In the genomic region with DNA sequence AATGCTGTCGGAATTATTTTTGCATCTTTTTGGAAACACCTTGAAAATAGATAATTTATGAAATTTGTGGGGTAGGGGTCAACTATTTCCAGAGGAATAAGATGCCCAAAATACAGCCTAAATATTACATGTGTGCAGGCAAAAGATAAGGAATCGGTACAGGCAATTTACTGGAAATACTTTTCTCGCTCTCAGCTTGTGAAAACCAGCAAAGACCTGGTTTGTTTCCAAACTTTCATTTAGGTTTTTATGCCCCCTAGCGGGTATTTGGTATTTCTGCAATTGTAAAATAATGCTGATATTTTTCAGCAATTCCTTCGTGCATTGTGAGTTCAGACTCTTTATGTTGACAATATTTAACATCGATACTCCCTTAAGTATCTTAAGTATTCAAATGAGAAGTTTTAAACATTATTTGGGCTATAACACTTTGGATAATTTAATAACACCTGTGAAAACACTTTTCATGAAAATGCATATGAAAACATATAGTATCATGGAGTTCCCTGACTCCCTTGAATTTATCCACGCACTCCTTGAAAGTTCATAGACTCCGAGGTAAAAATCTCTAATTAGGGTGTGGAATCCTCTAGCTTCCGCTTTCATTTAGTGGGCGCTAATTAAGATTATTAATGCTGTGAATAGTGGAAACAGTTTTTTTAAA, we compare ENCODE assay signal across 8 cellular contexts.
DNase-seq lines count a peak whose midpoint lies in the region; ATAC-seq and TF ChIP-seq lines count a peak whose summit lies in the region.

No MANE protein-coding gene starts in this region.

- H3K9me3 ChIP-seq in Karpas-422 (ENCODE audit: low read length) (no peaks in the 10 kb centered on the region), fibroblast of lung (ENCODE audit: control insufficient read depth, insufficient read depth, low read depth, low read length) (no peaks in the 10 kb centered on the region), gastrocnemius medialis (no peaks in the 10 kb centered on the region)

- peak; percentile 44 to 63 for TF ChIP-seq CTCF in fibroblast of lung (conservative IDR thresholded peaks at IDR 0.05 in 1 of 2, IDR thresholded peaks at IDR 0.05 in 1 of 2; ENCODE audit: low read depth in 1 of 2, low read length in 2 of 2)
- TF ChIP-seq CTCF in gastrocnemius medialis (IDR thresholded peaks at IDR 0.05 in 4 of 5, conservative IDR thresholded peaks at IDR 0.05 in 1 of 5): peak in 4 of 5 experiments; percentile 16 to 58 (median 32)

- ATAC-seq in gastrocnemius medialis: no peak
- ATAC-seq in GM19395 (IDR thresholded peaks at IDR 0.05; ENCODE audit: unreplicated experiment): no peak

- H3K4me1 ChIP-seq in Karpas-422 (ENCODE audit: low read length): no peaks in the 10 kb centered on the region
- peaks cover 2% of the 10 kb centered on the region for H3K4me1 ChIP-seq in fibroblast of lung (ENCODE audit: control insufficient read depth, extremely low read depth, insufficient read depth, low read length)
- no peaks in the 10 kb centered on the region for H3K4me1 ChIP-seq in gastrocnemius medialis

- in situ Hi-C loops in gastrocnemius medialis (cut with MboI; ENCODE audit: low sequenced_read_pairs in 4 of 4): no loop called here

- H3K27me3 ChIP-seq in Karpas-422 (ENCODE audit: low read length) (no peaks in the 10 kb centered on the region), fibroblast of lung (ENCODE audit: control insufficient read depth, insufficient read depth, low read length) (no peaks in the 10 kb centered on the region), gastrocnemius medialis (no peaks in the 10 kb centered on the region)

- H2AFZ ChIP-seq in Karpas-422 (ENCODE audit: low read length): no peak overlapping the region
- H2AFZ ChIP-seq in fibroblast of lung (ENCODE audit: low read length): no peak overlapping the region

- no peak overlapping the region for H3K9ac ChIP-seq in Karpas-422 (ENCODE audit: low read length)
- no peak overlapping the region for H3K9ac ChIP-seq in fibroblast of lung (ENCODE audit: insufficient read depth, low read length)

- H3K36me3 ChIP-seq in Karpas-422 (ENCODE audit: insufficient read depth, low read length) (no peaks in the 10 kb centered on the region), fibroblast of lung (ENCODE audit: control insufficient read depth, insufficient read depth, low read length) (no peaks in the 10 kb centered on the region), gastrocnemius medialis (no peaks in the 10 kb centered on the region)

- no peak overlapping the region for H3K4me2 ChIP-seq in Karpas-422 (ENCODE audit: low read depth, low read length, poor library complexity, severe bottlenecking)
- no peak overlapping the region for H3K4me2 ChIP-seq in fibroblast of lung (ENCODE audit: extremely low read depth, insufficient read depth, low read length)

- H3K4me3 ChIP-seq in Karpas-422 (ENCODE audit: low read length) (no peak overlapping the region), fibroblast of lung (replicated peaks in 1 of 4; ENCODE audit: control extremely low read depth in 1 of 4, insufficient read depth in 1 of 4, low read depth in 3 of 4, low read length in 4 of 4) (peak overlapping the region in 1 of 4 experiments; percentile 13), gastrocnemius medialis (peak overlapping the region in 1 of 4 donors; percentile 16)

- H3K27ac ChIP-seq in Karpas-422 (ENCODE audit: low read length) (no peak overlapping the region), fibroblast of lung (ENCODE audit: insufficient read depth, low read length) (no peak overlapping the region), gastrocnemius medialis (no peak overlapping the region)

- TF ChIP-seq POLR2A in gastrocnemius medialis (IDR thresholded peaks at IDR 0.05): no peak

- intact Hi-C loops in gastrocnemius medialis (cut with DNase I; ENCODE audit: low total_unique reads): no loop called here

- DNase-seq in EH (ENCODE audit: low read depth) (peak; percentile 21), Karpas-422 (peak; percentile 68), RPMI7951 (ENCODE audit: low read depth) (peak; percentile 44), fibroblast of lung (ENCODE audit: low read depth in 2 of 2) (peak; percentile 37 to 69), gastrocnemius medialis (no peak)
- DNase-seq in activated CD4-positive, alpha-beta T cell treated with anti-CD3 and anti-CD28 coated beads for 1 hour: no peak
- no peak for DNase-seq in stimulated activated CD4-positive, alpha-beta T cell treated with anti-CD3 and anti-CD28 coated beads, Interleukin-4, amount 100 ng/mL, for 4 hours

- H3K9me2 ChIP-seq in Karpas-422 (replicated peaks; ENCODE audit: insufficient read depth, low read length): no peaks in the 10 kb centered on the region

- no peaks in the 10 kb centered on the region for H3K79me2 ChIP-seq in Karpas-422 (ENCODE audit: low read length)
- no peaks in the 10 kb centered on the region for H3K79me2 ChIP-seq in fibroblast of lung (ENCODE audit: control insufficient read depth, insufficient read depth, low read length)

- no peaks in the 10 kb centered on the region for H4K20me1 ChIP-seq in Karpas-422 (ENCODE audit: insufficient read depth, low read depth, low read length)
- H4K20me1 ChIP-seq in fibroblast of lung (ENCODE audit: control insufficient read depth, extremely low read depth, insufficient read depth, low read length): no peaks in the 10 kb centered on the region

Comparison
In these comparisons a context has a peak if more than half of its experiments do, and no peak if none do; other contexts are left out.
1. DNase-seq: peak in EH (single experiment), Karpas-422 (single experiment), RPMI7951 (single experiment) and fibroblast of lung (2 of 2); none in gastrocnemius medialis (0 of 2), activated CD4-positive, alpha-beta T cell treated with anti-CD3 and anti-CD28 coated beads for 1 hour (single experiment) and stimulated activated CD4-positive, alpha-beta T cell treated with anti-CD3 and anti-CD28 coated beads, Interleukin-4, amount 100 ng/mL, for 4 hours (0 of 2).